ENCODE assay signal across 19 cellular contexts in the genomic region with DNA sequence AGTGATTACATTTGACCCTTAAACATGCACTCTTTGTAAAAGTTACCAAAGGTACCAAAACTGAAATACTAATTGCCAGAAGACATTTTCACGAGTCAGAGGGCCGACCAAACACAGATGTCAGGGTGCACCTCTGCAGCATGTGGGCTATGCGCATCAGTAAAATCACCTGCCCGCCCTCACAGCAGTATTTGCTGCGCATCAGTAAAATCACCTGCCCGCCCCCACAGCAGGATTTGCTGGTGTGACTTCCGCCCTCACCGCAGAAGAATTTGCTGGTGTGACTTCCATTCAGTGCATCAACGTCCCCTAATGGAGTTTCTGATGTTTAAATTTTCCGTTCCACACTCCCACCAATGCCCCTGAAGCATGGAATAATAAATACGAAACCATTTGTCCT.
"Had no signal": no experiment of that assay in that cellular context is flagged by ENCODE, and none has a peak within 500 bp of the region (broad histone marks: within the 10 kb centered on the region; RNA-seq: fewer than 3 reads in every experiment).

No MANE protein-coding gene starts in this region.

- H3K27me3 Mint-ChIP-seq: activated CD4-positive, alpha-beta memory T cell treated with anti-CD3 and anti-CD28 coated beads, Interleukin-2, amount 10 ng/mL, durations not matched to agents 7 days and 5 days; activated naive CD4-positive, alpha-beta T cell treated with anti-CD3 and anti-CD28 coated beads, Interleukin-2, amount 10 ng/mL, durations not matched to agents 7 days and 5 days had no signal

- H3K9me3 Mint-ChIP-seq: activated naive CD8-positive, alpha-beta T cell treated with anti-CD3 and anti-CD28 coated beads, Interleukin-2, amount 50 U/mL, for 24 hours had no signal

- DNase-seq: activated CD4-positive, alpha-beta memory T cell treated with anti-CD3 and anti-CD28 coated beads, Interleukin-2, amount 10 ng/mL, durations not matched to agents 7 days and 5 days; activated CD4-positive, alpha-beta T cell treated with anti-CD3 and anti-CD28 coated beads for 36 hours; activated CD8-positive, alpha-beta memory T cell treated with anti-CD3 and anti-CD28 coated beads, Interleukin-2, amount 10 ng/mL, durations not matched to agents 7 days and 5 days; activated naive CD4-positive, alpha-beta T cell treated with anti-CD3 and anti-CD28 coated beads, Interleukin-2, amount 10 ng/mL, durations not matched to agents 7 days and 5 days; activated naive CD8-positive, alpha-beta T cell treated with anti-CD3 and anti-CD28 coated beads, Interleukin-2, amount 50 U/mL, for 24 hours; brain microvascular endothelial cell; central memory CD4-positive, alpha-beta T cell; colonic mucosa; endodermal cell; foreskin fibroblast; glutamatergic neuron; islet precursor cell; left lung; retina; stimulated activated CD8-positive, alpha-beta memory T cell treated with anti-CD3 and anti-CD28 coated beads, Interleukin-4, amount 100 ng/mL, for 48 hours; stimulated activated naive CD4-positive, alpha-beta T cell; upper lobe of right lung had no signal

- H3K27ac Mint-ChIP-seq: activated CD4-positive, alpha-beta memory T cell treated with anti-CD3 and anti-CD28 coated beads, Interleukin-2, amount 10 ng/mL, durations not matched to agents 7 days and 5 days; activated CD4-positive, alpha-beta T cell treated with anti-CD3 and anti-CD28 coated beads for 36 hours; activated CD8-positive, alpha-beta memory T cell treated with anti-CD3 and anti-CD28 coated beads, Interleukin-2, amount 10 ng/mL, durations not matched to agents 7 days and 5 days; activated naive CD4-positive, alpha-beta T cell treated with anti-CD3 and anti-CD28 coated beads, Interleukin-2, amount 10 ng/mL, durations not matched to agents 7 days and 5 days; activated naive CD8-positive, alpha-beta T cell treated with anti-CD3 and anti-CD28 coated beads, Interleukin-2, amount 50 U/mL, for 24 hours; endodermal cell; mesothelial cell of epicardium; nephron had no signal

- H3K36me3 Mint-ChIP-seq: activated CD8-positive, alpha-beta memory T cell treated with anti-CD3 and anti-CD28 coated beads, Interleukin-2, amount 10 ng/mL, durations not matched to agents 7 days and 5 days; activated naive CD4-positive, alpha-beta T cell treated with anti-CD3 and anti-CD28 coated beads, Interleukin-2, amount 10 ng/mL, durations not matched to agents 7 days and 5 days; mesothelial cell of epicardium had no signal

- ATAC-seq: activated CD4-positive, alpha-beta T cell treated with anti-CD3 and anti-CD28 coated beads for 36 hours; activated CD8-positive, alpha-beta memory T cell treated with anti-CD3 and anti-CD28 coated beads, Interleukin-2, amount 10 ng/mL, durations not matched to agents 7 days and 5 days; activated naive CD8-positive, alpha-beta T cell treated with anti-CD3 and anti-CD28 coated beads, Interleukin-2, amount 50 U/mL, for 24 hours; left lung; upper lobe of right lung had no signal

- H3K4me3 Mint-ChIP-seq: activated CD4-positive, alpha-beta memory T cell treated with anti-CD3 and anti-CD28 coated beads, Interleukin-2, amount 10 ng/mL, durations not matched to agents 7 days and 5 days; activated CD4-positive, alpha-beta T cell treated with anti-CD3 and anti-CD28 coated beads for 36 hours; activated CD8-positive, alpha-beta memory T cell treated with anti-CD3 and anti-CD28 coated beads, Interleukin-2, amount 10 ng/mL, durations not matched to agents 7 days and 5 days; activated naive CD4-positive, alpha-beta T cell treated with anti-CD3 and anti-CD28 coated beads, Interleukin-2, amount 10 ng/mL, durations not matched to agents 7 days and 5 days; activated naive CD8-positive, alpha-beta T cell treated with anti-CD3 and anti-CD28 coated beads, Interleukin-2, amount 50 U/mL, for 24 hours; endodermal cell; mesothelial cell of epicardium; nephron had no signal

- H3K4me1 Mint-ChIP-seq: activated CD4-positive, alpha-beta memory T cell treated with anti-CD3 and anti-CD28 coated beads, Interleukin-2, amount 10 ng/mL, durations not matched to agents 7 days and 5 days; activated CD4-positive, alpha-beta T cell treated with anti-CD3 and anti-CD28 coated beads for 36 hours; activated CD8-positive, alpha-beta memory T cell treated with anti-CD3 and anti-CD28 coated beads, Interleukin-2, amount 10 ng/mL, durations not matched to agents 7 days and 5 days; activated naive CD4-positive, alpha-beta T cell treated with anti-CD3 and anti-CD28 coated beads, Interleukin-2, amount 10 ng/mL, durations not matched to agents 7 days and 5 days; activated naive CD8-positive, alpha-beta T cell treated with anti-CD3 and anti-CD28 coated beads, Interleukin-2, amount 50 U/mL, for 24 hours; mesothelial cell of epicardium had no signal
